In the genomic region with DNA sequence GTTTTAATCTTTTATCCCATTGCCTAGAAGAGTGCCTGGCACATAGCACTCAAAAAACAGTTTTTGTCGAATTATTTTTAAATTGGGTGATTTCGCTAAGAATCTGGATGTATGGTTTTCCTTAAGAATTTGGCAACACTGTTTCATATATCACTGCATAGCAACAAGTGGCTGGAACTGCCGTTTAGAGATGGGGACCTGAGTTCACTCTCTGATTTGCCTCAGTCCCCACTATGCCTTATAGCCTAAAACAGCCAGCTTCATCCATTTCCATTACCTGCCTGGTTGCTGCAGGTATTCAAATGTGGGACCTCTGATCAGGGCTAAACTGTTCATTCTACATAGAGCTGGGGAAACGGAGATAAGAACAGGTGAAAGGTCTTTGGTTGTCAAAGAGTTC, we compare ENCODE assay signal across 24 cellular contexts. TPM values are rescaled to one million over a fixed set of nuclear protein-coding genes. Genes with fewer than 3 reads are reported as not detected.
DNase-seq lines count a peak whose midpoint lies in the region; ATAC-seq, FAIRE-seq and TF ChIP-seq lines count a peak whose summit lies in the region.
"Had no signal": no experiment of that assay in that cellular context is flagged by ENCODE, and none has a peak within 500 bp of the region (broad histone marks: within the 10 kb centered on the region; RNA-seq: fewer than 3 reads in every experiment).

No MANE protein-coding gene starts in this region.

- H3K27me3 Mint-ChIP-seq in GM23338 (ENCODE audit: insufficient read depth, low read depth, poor library complexity) (peaks cover 20% of the 10 kb centered on the region), astrocyte (ENCODE audit: low read depth, unreplicated experiment) (no peaks in the 10 kb centered on the region)
- H3K27me3 Mint-ChIP-seq: central memory CD8-positive, alpha-beta T cell had no signal

- ATAC-seq in GM23338 (no peak), HG03521 (IDR thresholded peaks at IDR 0.05; ENCODE audit: unreplicated experiment) (no peak), GM21381 (IDR thresholded peaks at IDR 0.05; ENCODE audit: unreplicated experiment) (no peak)
- ATAC-seq: GM12878, left colon had no signal

- H3K36me3 ChIP-seq in GM23338 (ENCODE audit: insufficient read depth) (no peaks in the 10 kb centered on the region), astrocyte (ENCODE audit: insufficient read depth, low read length) (no peaks in the 10 kb centered on the region), kidney (ENCODE audit: control insufficient read depth in 1 of 2, insufficient read depth in 2 of 2, low read length in 2 of 2) (no peaks in the 10 kb centered on the region), subcutaneous abdominal adipose tissue (ENCODE audit: control insufficient read depth in 5 of 5, insufficient read depth in 5 of 5, low read length in 5 of 5) (no peaks in the 10 kb centered on the region)

- DNase-seq in GM23338 (ENCODE audit: low spot score) (no peak), astrocyte (ENCODE audit: low read depth) (no peak), kidney (no peak)
- no peak for DNase-seq in stimulated activated naive CD4-positive, alpha-beta T cell (lab: John Stamatoyannopoulos, UW)
- DNase-seq: activated CD8-positive, alpha-beta memory T cell treated with anti-CD3 and anti-CD28 coated beads, Interleukin-2, amount 50 U/mL, for 48 hours; AML-193; amygdala; DMS79; glutamatergic neuron; left colon; midbrain; NCI-H187 treated with DMSO at 0.1 percent for 48 hours; NCI-H226; NCI-H82; OCI-M1; SIG-M5 had no signal

- H2AFZ ChIP-seq in GM23338 (no peak overlapping the region), astrocyte (ENCODE audit: low read depth, low read length) (no peak overlapping the region)

- TF ChIP-seq CTCF in GM23338 (conservative IDR thresholded peaks at IDR 0.05; ENCODE audit: low read depth in 2 of 2) (no peak), astrocyte (IDR thresholded peaks at IDR 0.05; ENCODE audit: insufficient read depth, low read depth, low read length) (no peak), kidney (IDR thresholded peaks at IDR 0.05; ENCODE audit: borderline replicate concordance, extremely low read depth, insufficient read depth) (no peak)

- H3K4me2 ChIP-seq in GM23338, result peak overlapping the region; percentile 81
- H3K4me2 ChIP-seq in astrocyte (ENCODE audit: low read length), result peak overlapping the region; percentile 98

- FAIRE-seq in astrocyte (lab: Jason Lieb, UNC) (no peak), kidney (lab: Jason Lieb, UNC) (no peak)
- FAIRE-seq: GM12878 had no signal

- H3K4me1 ChIP-seq in GM23338 (ENCODE audit: insufficient read depth) (peaks cover 28% of the 10 kb centered on the region), astrocyte (ENCODE audit: insufficient read depth, low read length) (peaks cover 20% of the 10 kb centered on the region), kidney (ENCODE audit: control insufficient read depth in 1 of 2, insufficient read depth in 1 of 2, low read depth in 1 of 2, low read length in 2 of 2) (peaks cover 14 to 27% of the 10 kb centered on the region in 2 donors), subcutaneous abdominal adipose tissue (ENCODE audit: control insufficient read depth in 5 of 5, insufficient read depth in 5 of 5, low read length in 5 of 5) (peaks cover 2 to 61% (median 41%) of the 10 kb centered on the region in 5 donors)

- 0 out of 2 replicates have a peak, but pooled peaks cover 6% of the 10 kb centered on the region for H3F3A ChIP-seq in GM23338 (replicated peaks; ENCODE audit: low read depth)

- no peak overlapping the region for H3K27ac Mint-ChIP-seq in GM23338
- H3K27ac Mint-ChIP-seq in astrocyte (ENCODE audit: unreplicated experiment), result no peak overlapping the region

- H3K9ac ChIP-seq in astrocyte (ENCODE audit: low read length) (no peak overlapping the region), kidney (ENCODE audit: low read length in 2 of 2) (peak overlapping the region in 1 of 2 donors; percentile 38), subcutaneous abdominal adipose tissue (ENCODE audit: low read length in 5 of 5) (peak overlapping the region in 2 of 5 donors; percentile 50 to 86)

- intact Hi-C loops in kidney (cut with DNase I), result no loop called here

- H3K9me3 ChIP-seq in astrocyte (ENCODE audit: insufficient read depth, low read depth, low read length), result no peaks in the 10 kb centered on the region
- H3K9me3 ChIP-seq in kidney (ENCODE audit: control insufficient read depth in 1 of 2, low read length in 2 of 2), result no peaks in the 10 kb centered on the region
- no peaks in the 10 kb centered on the region for H3K9me3 ChIP-seq in subcutaneous abdominal adipose tissue (ENCODE audit: control insufficient read depth in 5 of 5, low read length in 5 of 5)

- peaks cover 36% of the 10 kb centered on the region for H3K4me1 Mint-ChIP-seq in GM23338
- peaks cover 8% of the 10 kb centered on the region for H3K4me1 Mint-ChIP-seq in astrocyte (ENCODE audit: low read depth, unreplicated experiment)

- peaks cover 18% of the 10 kb centered on the region for H3K27me3 ChIP-seq in GM23338 (ENCODE audit: insufficient read depth)
- no peaks in the 10 kb centered on the region for H3K27me3 ChIP-seq in astrocyte (ENCODE audit: insufficient read depth, low read length)
- H3K27me3 ChIP-seq in subcutaneous abdominal adipose tissue (ENCODE audit: control insufficient read depth in 5 of 5, insufficient read depth in 4 of 5, low read length in 5 of 5), result no peaks in the 10 kb centered on the region

- no peak overlapping the region; the same call in 2 of the 3 replicates for H3K4me3 Mint-ChIP-seq in GM23338
- H3K4me3 Mint-ChIP-seq in astrocyte (ENCODE audit: unreplicated experiment), result no peak overlapping the region

- peaks cover 12% of the 10 kb centered on the region for H3K36me3 Mint-ChIP-seq in GM23338 (ENCODE audit: low read depth)
- H3K36me3 Mint-ChIP-seq in astrocyte (ENCODE audit: low read depth, unreplicated experiment), result no peaks in the 10 kb centered on the region

- no peaks in the 10 kb centered on the region for H3K9me2 ChIP-seq in GM23338 (ENCODE audit: insufficient read depth)

- 0 out of 2 replicates have a peak overlapping the region, but pooled peaks have one; percentile 90 for H3K4me3 ChIP-seq in GM23338
- H3K4me3 ChIP-seq in astrocyte (ENCODE audit: insufficient read depth, low read depth, low read length), result no peak overlapping the region
- peak overlapping the region; percentile 11 to 89 for H3K4me3 ChIP-seq in kidney (ENCODE audit: low read length in 2 of 2)
- H3K4me3 ChIP-seq in subcutaneous abdominal adipose tissue (ENCODE audit: low read depth in 1 of 5, low read length in 5 of 5), result peak overlapping the region in 4 of 5 donors; percentile 93 to 99 (median 98)
- H3K4me3 ChIP-seq: GM12878 had no signal

- H3K27ac ChIP-seq in GM23338 (ENCODE audit: low read depth) (no peak overlapping the region), astrocyte (ENCODE audit: low read depth, low read length) (no peak overlapping the region), kidney (ENCODE audit: low read depth in 2 of 2, low read length in 2 of 2) (no peak overlapping the region), subcutaneous abdominal adipose tissue (ENCODE audit: low read depth, low read length) (no peak overlapping the region)

- H3K79me2 ChIP-seq in GM23338 (replicated peaks; ENCODE audit: insufficient read depth) (peaks cover 23% of the 10 kb centered on the region), astrocyte (ENCODE audit: insufficient read depth, low read length) (peaks cover 24% of the 10 kb centered on the region)

- H3K9me3 Mint-ChIP-seq in GM23338, result peaks cover 8% of the 10 kb centered on the region; the same call in 1 of the 3 replicates
- no peaks in the 10 kb centered on the region for H3K9me3 Mint-ChIP-seq in astrocyte (ENCODE audit: unreplicated experiment)
- H3K9me3 Mint-ChIP-seq: central memory CD8-positive, alpha-beta T cell had no signal

- H4K20me1 ChIP-seq in GM23338 (replicated peaks; ENCODE audit: insufficient read depth) (peaks cover 3% of the 10 kb centered on the region), astrocyte (ENCODE audit: insufficient read depth, low read length) (peaks cover 5% of the 10 kb centered on the region)

TF ChIP-seq in GM23338, 12 proteins besides CTCF, POLR2A, EP300 and RAD21 (continues in another document):
- TF ChIP-seq CREB1 (CRISPR knock-in tag; IDR thresholded peaks at IDR 0.05; ENCODE audit: low read depth) (no peak), ZNF331 (CRISPR knock-in tag; IDR thresholded peaks at IDR 0.05; ENCODE audit: low read depth) (no peak), EZH2 (IDR thresholded peaks at IDR 0.05; ENCODE audit: low read depth, unreplicated experiment) (no peak)
- TF ChIP-seq, protein P1, sequence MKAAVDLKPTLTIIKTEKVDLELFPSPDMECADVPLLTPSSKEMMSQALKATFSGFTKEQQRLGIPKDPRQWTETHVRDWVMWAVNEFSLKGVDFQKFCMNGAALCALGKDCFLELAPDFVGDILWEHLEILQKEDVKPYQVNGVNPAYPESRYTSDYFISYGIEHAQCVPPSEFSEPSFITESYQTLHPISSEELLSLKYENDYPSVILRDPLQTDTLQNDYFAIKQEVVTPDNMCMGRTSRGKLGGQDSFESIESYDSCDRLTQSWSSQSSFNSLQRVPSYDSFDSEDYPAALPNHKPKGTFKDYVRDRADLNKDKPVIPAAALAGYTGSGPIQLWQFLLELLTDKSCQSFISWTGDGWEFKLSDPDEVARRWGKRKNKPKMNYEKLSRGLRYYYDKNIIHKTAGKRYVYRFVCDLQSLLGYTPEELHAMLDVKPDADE (IDR thresholded peaks at IDR 0.05), result no peak

RNA-seq across cellular contexts. Expression of a gene that starts 1.8 kb away (rescaled TPM):
- 25.2 and 33.9 TPM in 2 replicates for total RNA-seq in GM23338 (2014; rRNA removed; shearing (Covaris generic))
- polyA plus RNA-seq in GM23338 (2016; fragmentation: Nextera tagmentation; extraction: Ambion mirVana) (45.1 and 46.8 TPM in 2 replicates), kidney (ENCODE audit: insufficient read depth, low read depth, low replicate concordance) (142 TPM)
- total RNA-seq in astrocyte (27.8 and 28.9 TPM in 2 replicates), kidney (66.8 TPM)

RNA-seq across cellular contexts. Expression of a gene that starts 45.9 kb away (rescaled TPM):
- 20.1 and 21.1 TPM in 2 replicates for total RNA-seq in GM23338 (2014; rRNA removed; shearing (Covaris generic))
- polyA plus RNA-seq in GM23338 (2016; fragmentation: Nextera tagmentation; extraction: Ambion mirVana) (9.5 TPM in 2 replicates), kidney (ENCODE audit: insufficient read depth, low read depth, low replicate concordance) (9.6 TPM)
- total RNA-seq in astrocyte (6.2 and 6.3 TPM in 2 replicates), kidney (9.6 TPM)

RNA-seq across cellular contexts. Expression of a gene that starts 46.3 kb away (rescaled TPM):
- total RNA-seq in GM23338 (2014; rRNA removed; shearing (Covaris generic)), result not detected in 2 replicates
- polyA plus RNA-seq in GM23338 (2016; fragmentation: Nextera tagmentation; extraction: Ambion mirVana) (not detected in 2 replicates), kidney (ENCODE audit: insufficient read depth, low read depth, low replicate concordance) (not detected)
- total RNA-seq in astrocyte (not detected in 2 replicates), kidney (0.25 TPM)
- total RNA-seq: HT-29; renal cortical epithelial cell; T-helper 1 cell treated with Interleukin-12 subunit alpha and Interleukin-12 subunit beta and Interleukin-4 antibody, amounts not matched to agents 30 ng/mL and 1 ng/mL, for 36 hours had no signal
